In genomic region chr5:33148076-33148501, GRCh38 we compare ENCODE assay signal across 12 cellular contexts.
DNase-seq lines count a peak whose midpoint lies in the region; ATAC-seq, FAIRE-seq and TF ChIP-seq lines count a peak whose summit lies in the region.
"Had no signal": no experiment of that assay in that cellular context is flagged by ENCODE, and none has a peak within 500 bp of the region (broad histone marks: within the 10 kb centered on the region; RNA-seq: fewer than 3 reads in every experiment).

No MANE protein-coding gene starts in this region.

- 2% methylated on average over 3 of the region's 3 CpGs for WGBS in A549 (ENCODE audit: missing lambda C conversion rate)
- WGBS in endodermal cell (ENCODE audit: insufficient coverage in 1 of 2, insufficient read length in 1 of 2), 2 experiments = 90% methylated on average over 3 of the region's 3 CpGs

- H3K27ac Mint-ChIP-seq in endodermal cell (no peak overlapping the region), type B pancreatic cell (no peak overlapping the region)
- H3K27ac Mint-ChIP-seq: B cell had no signal

- H3K4me3 ChIP-seq in A549 (no peak overlapping the region), bronchial epithelial cell (ENCODE audit: low read depth, low read length) (no peak overlapping the region), left lung (no peak overlapping the region), endodermal cell (ENCODE audit: low read length) (no peak overlapping the region)

- H3K4me1 Mint-ChIP-seq in endodermal cell = no peaks in the 10 kb centered on the region
- peaks cover 17% of the 10 kb centered on the region for H3K4me1 Mint-ChIP-seq in type B pancreatic cell (ENCODE audit: unreplicated experiment)
- H3K4me1 Mint-ChIP-seq: B cell had no signal

- H3K27me3 ChIP-seq in bronchial epithelial cell (ENCODE audit: control insufficient read depth, insufficient read depth, low read length) = no peaks in the 10 kb centered on the region
- no peaks in the 10 kb centered on the region for H3K27me3 ChIP-seq in left lung
- no peaks in the 10 kb centered on the region for H3K27me3 ChIP-seq in endodermal cell (ENCODE audit: control insufficient read depth, insufficient read depth, low read length, poor library complexity, severe bottlenecking)

- H3K4me3 Mint-ChIP-seq in endodermal cell = no peak overlapping the region
- no peak overlapping the region for H3K4me3 Mint-ChIP-seq in type B pancreatic cell
- H3K4me3 Mint-ChIP-seq: B cell had no signal

- TF ChIP-seq EP300 in A549 (IDR thresholded peaks at IDR 0.05) = peak in 1 of 2 experiments; percentile 47; a peak in 1 of 5 replicates

- H3K9ac ChIP-seq in endodermal cell (ENCODE audit: extremely low read depth, low read length, poor library complexity, severe bottlenecking) = no peak overlapping the region

- H3K4me1 ChIP-seq in A549 = peaks cover 29% of the 10 kb centered on the region
- no peaks in the 10 kb centered on the region for H3K4me1 ChIP-seq in left lung
- no peaks in the 10 kb centered on the region for H3K4me1 ChIP-seq in endodermal cell (ENCODE audit: control insufficient read depth, insufficient read depth, low read length)

- H3K36me3 ChIP-seq in bronchial epithelial cell (ENCODE audit: control insufficient read depth, insufficient read depth, low read length) (no peaks in the 10 kb centered on the region), left lung (no peaks in the 10 kb centered on the region), endodermal cell (ENCODE audit: control insufficient read depth, insufficient read depth, low read length) (no peaks in the 10 kb centered on the region)

- H3K9me3 Mint-ChIP-seq in endodermal cell (no peaks in the 10 kb centered on the region), type B pancreatic cell (peaks cover 7% of the 10 kb centered on the region)

- peak; percentile 99 for ATAC-seq in A549
- ATAC-seq in left lung = peak; percentile 78
- ATAC-seq in GM18505 (IDR thresholded peaks at IDR 0.05; ENCODE audit: unreplicated experiment) = no peak

- no peak for TF ChIP-seq POLR2A in A549 (IDR thresholded peaks at IDR 0.05; ENCODE audit: low read length)
- no peak for TF ChIP-seq POLR2A in GM18505 (IDR thresholded peaks at IDR 0.05; ENCODE audit: borderline replicate concordance, extremely low read depth, insufficient read depth, insufficient read length)

- TF ChIP-seq RAD21 in A549 (conservative IDR thresholded peaks at IDR 0.05 in 1 of 2, IDR thresholded peaks at IDR 0.05 in 1 of 2) = peak in 1 of 2 experiments; percentile 34; a peak in 1 of 5 replicates

- H3K27ac ChIP-seq in A549 = peak overlapping the region; percentile 67 to 85
- H3K27ac ChIP-seq in left lung = no peak overlapping the region
- H3K27ac ChIP-seq in endodermal cell (ENCODE audit: low read depth, low read length) = no peak overlapping the region
- H3K27ac ChIP-seq: HL-60 had no signal

- POLR2A ChIA-PET in A549 (lab: Yijun Ruan, JAX) = interaction anchor here (0.6 to 1.5 kb wide), 3 partner anchors 10 to 974 kb away, joined by 3 to 5 read pairs (median 4); partner anchors contain the start of gene GOLPH3

- H3K36me3 Mint-ChIP-seq in endodermal cell (ENCODE audit: low read depth) (no peaks in the 10 kb centered on the region), type B pancreatic cell (no peaks in the 10 kb centered on the region)

- intact Hi-C loops in left lung (cut with DNase I) = no loop called here

- H3K9me3 ChIP-seq in A549 (0 out of 3 replicates have a peak, but pooled peaks cover 2% of the 10 kb centered on the region), left lung (no peaks in the 10 kb centered on the region), endodermal cell (ENCODE audit: control insufficient read depth, low read length) (no peaks in the 10 kb centered on the region)

- CTCF ChIA-PET in A549 (lab: Yijun Ruan, JAX) = no interaction called here

- FAIRE-seq in A549 (lab: Jason Lieb, UNC) = peak; percentile 83
- no peak for FAIRE-seq in bronchial epithelial cell (lab: Jason Lieb, UNC)

- H3K27me3 Mint-ChIP-seq in endodermal cell (ENCODE audit: insufficient read depth) (no peaks in the 10 kb centered on the region), type B pancreatic cell (no peaks in the 10 kb centered on the region)
- H3K27me3 Mint-ChIP-seq: B cell had no signal

- DNase-seq in A549 (ENCODE audit: low read depth in 1 of 2, low spot score in 1 of 2) = peak; percentile 28 to 81
- peak; percentile 95 for DNase-seq in LHCN-M2 (ENCODE audit: low read depth)
- DNase-seq in bronchial epithelial cell (ENCODE audit: low read depth) = peak; percentile 86
- DNase-seq in left lung = no peak
- no peak for DNase-seq in LoVo (ENCODE audit: low spot score)
- DNase-seq in endodermal cell = no peak
- no peak for DNase-seq in type B pancreatic cell (ENCODE audit: extremely low spot score, unreplicated experiment)
- DNase-seq: activated gamma-delta T cell treated with Interleukin-2 at 50 U/mL for 16 hours, nucleus accumbens had no signal

- no peak for TF ChIP-seq CTCF in A549 (IDR thresholded peaks at IDR 0.05)
- TF ChIP-seq CTCF in bronchial epithelial cell (IDR thresholded peaks at IDR 0.05; ENCODE audit: insufficient read depth, low read length, severe bottlenecking) = no peak
- no peak for TF ChIP-seq CTCF in left lung (IDR thresholded peaks at IDR 0.05)
- TF ChIP-seq CTCF in endodermal cell (conservative IDR thresholded peaks at IDR 0.05) = no peak
- no peak for TF ChIP-seq CTCF in type B pancreatic cell (conservative IDR thresholded peaks at IDR 0.05)

- H3K4me2 ChIP-seq in A549 = peak overlapping the region; percentile 75

TF ChIP-seq in A549, 52 proteins besides CTCF, POLR2A, EP300 and RAD21 (continues in another document):
- TF ChIP-seq USF2 (IDR thresholded peaks at IDR 0.05) (no peak), TP53 (CRISPR knock-in tag; IDR thresholded peaks at IDR 0.05) (no peak), RCOR1 (IDR thresholded peaks at IDR 0.05; ENCODE audit: low read depth, low read length) (no peak), PHF8 (IDR thresholded peaks at IDR 0.05; ENCODE audit: borderline replicate concordance, low read depth) (no peak), ESRRA (IDR thresholded peaks at IDR 0.05; ENCODE audit: borderline replicate concordance, low read length) (no peak), POLR2AphosphoS2 (conservative IDR thresholded peaks at IDR 0.05; ENCODE audit: low read length) (no peak), RNF2 (IDR thresholded peaks at IDR 0.05; ENCODE audit: borderline replicate concordance, low read depth) (no peak), RARB (CRISPR knock-in tag; IDR thresholded peaks at IDR 0.05) (peak; percentile 63; the same call in 1 of the 2 replicates), CBX2 (IDR thresholded peaks at IDR 0.05; ENCODE audit: borderline replicate concordance, low read depth) (no peak), HOXA7 (CRISPR knock-in tag; IDR thresholded peaks at IDR 0.05) (no peak), GATA3 (IDR thresholded peaks at IDR 0.05; ENCODE audit: borderline replicate concordance) (peak; percentile 46; the same call in 1 of the 2 replicates), MAFK (IDR thresholded peaks at IDR 0.05; ENCODE audit: partially characterized antibody) (no peak), FOSL2 (IDR thresholded peaks at IDR 0.05) (no peak), FOSL2 (CRISPR knock-in tag; IDR thresholded peaks at IDR 0.05) (peak; percentile 65), CEBPB (IDR thresholded peaks at IDR 0.05) (peak in 1 of 2 experiments; percentile 43; a peak in 1 of 4 replicates), HES2 (IDR thresholded peaks at IDR 0.05) (no peak)
- TF ChIP-seq, protein P1, sequence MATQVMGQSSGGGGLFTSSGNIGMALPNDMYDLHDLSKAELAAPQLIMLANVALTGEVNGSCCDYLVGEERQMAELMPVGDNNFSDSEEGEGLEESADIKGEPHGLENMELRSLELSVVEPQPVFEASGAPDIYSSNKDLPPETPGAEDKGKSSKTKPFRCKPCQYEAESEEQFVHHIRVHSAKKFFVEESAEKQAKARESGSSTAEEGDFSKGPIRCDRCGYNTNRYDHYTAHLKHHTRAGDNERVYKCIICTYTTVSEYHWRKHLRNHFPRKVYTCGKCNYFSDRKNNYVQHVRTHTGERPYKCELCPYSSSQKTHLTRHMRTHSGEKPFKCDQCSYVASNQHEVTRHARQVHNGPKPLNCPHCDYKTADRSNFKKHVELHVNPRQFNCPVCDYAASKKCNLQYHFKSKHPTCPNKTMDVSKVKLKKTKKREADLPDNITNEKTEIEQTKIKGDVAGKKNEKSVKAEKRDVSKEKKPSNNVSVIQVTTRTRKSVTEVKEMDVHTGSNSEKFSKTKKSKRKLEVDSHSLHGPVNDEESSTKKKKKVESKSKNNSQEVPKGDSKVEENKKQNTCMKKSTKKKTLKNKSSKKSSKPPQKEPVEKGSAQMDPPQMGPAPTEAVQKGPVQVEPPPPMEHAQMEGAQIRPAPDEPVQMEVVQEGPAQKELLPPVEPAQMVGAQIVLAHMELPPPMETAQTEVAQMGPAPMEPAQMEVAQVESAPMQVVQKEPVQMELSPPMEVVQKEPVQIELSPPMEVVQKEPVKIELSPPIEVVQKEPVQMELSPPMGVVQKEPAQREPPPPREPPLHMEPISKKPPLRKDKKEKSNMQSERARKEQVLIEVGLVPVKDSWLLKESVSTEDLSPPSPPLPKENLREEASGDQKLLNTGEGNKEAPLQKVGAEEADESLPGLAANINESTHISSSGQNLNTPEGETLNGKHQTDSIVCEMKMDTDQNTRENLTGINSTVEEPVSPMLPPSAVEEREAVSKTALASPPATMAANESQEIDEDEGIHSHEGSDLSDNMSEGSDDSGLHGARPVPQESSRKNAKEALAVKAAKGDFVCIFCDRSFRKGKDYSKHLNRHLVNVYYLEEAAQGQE (IDR thresholded peaks at IDR 0.05) = no peak
- TF ChIP-seq, protein P2, sequence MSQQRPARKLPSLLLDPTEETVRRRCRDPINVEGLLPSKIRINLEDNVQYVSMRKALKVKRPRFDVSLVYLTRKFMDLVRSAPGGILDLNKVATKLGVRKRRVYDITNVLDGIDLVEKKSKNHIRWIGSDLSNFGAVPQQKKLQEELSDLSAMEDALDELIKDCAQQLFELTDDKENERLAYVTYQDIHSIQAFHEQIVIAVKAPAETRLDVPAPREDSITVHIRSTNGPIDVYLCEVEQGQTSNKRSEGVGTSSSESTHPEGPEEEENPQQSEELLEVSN (IDR thresholded peaks at IDR 0.05; ENCODE audit: borderline replicate concordance, low read depth) = no peak

Comparison
In these comparisons a context has a peak if more than half of its experiments do, and no peak if none do; other contexts are left out.
1. DNase-seq: peak in A549 (2 of 2), LHCN-M2 (single experiment) and bronchial epithelial cell (single experiment); none in left lung (0 of 2), LoVo (single experiment), endodermal cell (single experiment) and type B pancreatic cell (single experiment).
2. H3K27ac ChIP-seq: peak in A549 (2 of 2); none in left lung (0 of 2) and endodermal cell (single experiment).